Comparison of ENCODE assay signal across 19 cellular contexts in genomic region chr2:108905906-108906305, GRCh38.
A peak's percentile ranks its signal among the peaks of the same experiment; 100 is the strongest.
DNase-seq lines count a peak whose midpoint lies in the region; ATAC-seq and TF ChIP-seq lines count a peak whose summit lies in the region.
"Had no signal": no experiment of that assay in that cellular context is flagged by ENCODE, and none has a peak within 500 bp of the region (broad histone marks: within the 10 kb centered on the region; RNA-seq: fewer than 3 reads in every experiment).

No MANE protein-coding gene starts in this region.

- H3K4me1 Mint-ChIP-seq in type B pancreatic cell (ENCODE audit: unreplicated experiment) = no peaks in the 10 kb centered on the region
- H3K4me1 Mint-ChIP-seq: CD14-positive monocyte had no signal

- no peak for TF ChIP-seq CTCF in SK-N-SH (IDR thresholded peaks at IDR 0.05)
- TF ChIP-seq CTCF in GM13976 (IDR thresholded peaks at IDR 0.05; ENCODE audit: borderline replicate concordance, control extremely low read depth, extremely low read depth, insufficient read depth, missing control alignments) = no peak
- no peak for TF ChIP-seq CTCF in type B pancreatic cell (conservative IDR thresholded peaks at IDR 0.05)

- H3K36me3 ChIP-seq in SK-N-SH (replicated peaks in 1 of 2; ENCODE audit: control insufficient read depth in 1 of 2, insufficient read depth in 2 of 2, low read length in 1 of 2) (no peaks in the 10 kb centered on the region), trophoblast cell (ENCODE audit: control insufficient read depth in 1 of 2, insufficient read depth in 2 of 2, low read length in 2 of 2) (no peaks in the 10 kb centered on the region)

- H2AFZ ChIP-seq in SK-N-SH (ENCODE audit: low read depth) (no peak overlapping the region), trophoblast cell (ENCODE audit: insufficient read depth, low read length, poor library complexity) (no peak overlapping the region)
- H2AFZ ChIP-seq: GM23248 had no signal

- H3K27me3 ChIP-seq in SK-N-SH (ENCODE audit: insufficient read depth) (no peaks in the 10 kb centered on the region; the same call in 1 of the 2 replicates), trophoblast cell (ENCODE audit: insufficient read depth, low read length) (no peaks in the 10 kb centered on the region)

- no peak overlapping the region for H2BK5ac ChIP-seq in trophoblast cell (ENCODE audit: low read depth, low read length, poor library complexity)

- no peak overlapping the region for H3K18ac ChIP-seq in trophoblast cell (ENCODE audit: low read length)

- H3K4me1 ChIP-seq in SK-N-SH (ENCODE audit: control insufficient read depth in 1 of 2, insufficient read depth in 2 of 2, low read depth in 1 of 2, low read length in 1 of 2) (no peaks in the 10 kb centered on the region; a peak in 1 of 4 replicates), trophoblast cell (ENCODE audit: control insufficient read depth in 1 of 2, insufficient read depth in 2 of 2, low read length in 2 of 2) (no peaks in the 10 kb centered on the region)

- H4K20me1 ChIP-seq in SK-N-SH (ENCODE audit: insufficient read depth) = no peaks in the 10 kb centered on the region

- H3K79me1 ChIP-seq in trophoblast cell (ENCODE audit: low read length) = no peaks in the 10 kb centered on the region

- no peak overlapping the region for H2AK5ac ChIP-seq in trophoblast cell (ENCODE audit: low read length)

- H3K27ac ChIP-seq in SK-N-SH (ENCODE audit: low read depth in 2 of 2, low read length in 1 of 2) (no peak overlapping the region), trophoblast cell (ENCODE audit: low read depth, low read length) (no peak overlapping the region)
- H3K27ac ChIP-seq: 22Rv1, GM23248 had no signal

- POLR2A ChIA-PET in SK-N-SH (lab: Yijun Ruan, JAX) = no interaction called here

- H3K4me2 ChIP-seq in SK-N-SH (no peak overlapping the region), trophoblast cell (ENCODE audit: low read length) (no peak overlapping the region)

- H4K8ac ChIP-seq in trophoblast cell (ENCODE audit: low read depth, low read length) = no peak overlapping the region

- H3K9me3 ChIP-seq in SK-N-SH (no peaks in the 10 kb centered on the region), trophoblast cell (ENCODE audit: insufficient read depth, low read depth, low read length) (no peaks in the 10 kb centered on the region)

- peaks cover under 1% of the 10 kb centered on the region for H3K36me3 Mint-ChIP-seq in type B pancreatic cell
- H3K36me3 Mint-ChIP-seq: CD14-positive monocyte had no signal

- no peak overlapping the region for H2BK120ac ChIP-seq in trophoblast cell (ENCODE audit: insufficient read depth, low read length, poor library complexity)

- H3K4me3 ChIP-seq in SK-N-SH (ENCODE audit: low read depth in 2 of 2, low read length in 1 of 2) (no peak overlapping the region), trophoblast cell (ENCODE audit: low read depth, low read length) (no peak overlapping the region)
- H3K4me3 ChIP-seq: GM23248 had no signal

- no peaks in the 10 kb centered on the region for H3K9me3 Mint-ChIP-seq in type B pancreatic cell

- no peak for TF ChIP-seq RAD21 in SK-N-SH (IDR thresholded peaks at IDR 0.05; ENCODE audit: low read length)

- H3K27me3 Mint-ChIP-seq in type B pancreatic cell = no peaks in the 10 kb centered on the region

- H3K14ac ChIP-seq in trophoblast cell (ENCODE audit: low read length) = no peak overlapping the region

- 70% methylated on average over 13 of the region's 13 CpGs for WGBS in SK-N-SH (ENCODE audit: low lambda C conversion rate)
- WGBS in trophoblast cell (ENCODE audit: extremely low coverage, insufficient coverage, insufficient read length) = no CpG with 5 or more reads among the region's 13 CpGs

- no peak for TF ChIP-seq EP300 in SK-N-SH (IDR thresholded peaks at IDR 0.05; ENCODE audit: borderline replicate concordance in 1 of 2, low read depth in 1 of 2, low read length in 1 of 2)

- H4K91ac ChIP-seq in trophoblast cell (ENCODE audit: low read depth, low read length) = no peak overlapping the region

- DNase-seq in SK-N-SH (peak; percentile 9), GM13976 (ENCODE audit: low spot score) (peak; percentile 13), islet precursor cell (peak; percentile 33), type B pancreatic cell (ENCODE audit: extremely low spot score, unreplicated experiment) (peak; percentile 47), trophoblast cell (no peak), mucosa of gallbladder (ENCODE audit: low spot score) (no peak)
- DNase-seq: AML-193, DMS79 treated with DMSO at 0.1 percent for 48 hours, GM23248, KBM-7, NCI-H1105 treated with DMSO at 0.1 percent for 48 hours, NCI-H1694 treated with DMSO at 0.1 percent for 48 hours, NCI-H510A treated with DMSO at 0.1 percent for 48 hours, NCI-H82, OCI-M1 had no signal

- H3K4ac ChIP-seq in trophoblast cell (ENCODE audit: low read depth, low read length) = no peak overlapping the region

- CTCF ChIA-PET in SK-N-SH (lab: Yijun Ruan, JAX) = interaction anchor here (1.2 kb wide), 2 partner anchors 9 to 23 kb away, joined by 3 read pairs; no protein-coding TSS in a partner anchor

- H3K9ac ChIP-seq in SK-N-SH (no peak overlapping the region), trophoblast cell (ENCODE audit: low read length) (no peak overlapping the region)
- H3K9ac ChIP-seq: GM23248 had no signal

- no peaks in the 10 kb centered on the region for H3K9me2 ChIP-seq in SK-N-SH

- no peaks in the 10 kb centered on the region for H3F3A ChIP-seq in SK-N-SH (replicated peaks; ENCODE audit: insufficient read depth)

- no peak overlapping the region for H4K12ac ChIP-seq in trophoblast cell (ENCODE audit: low read depth, low read length)

- in situ Hi-C loops in GM13976 (cut with MboI; ENCODE audit: low sequenced_read_pairs, unreplicated experiment) = no loop called here

- H3K27ac Mint-ChIP-seq in type B pancreatic cell = no peak overlapping the region
- H3K27ac Mint-ChIP-seq: CD14-positive monocyte had no signal

- no peaks in the 10 kb centered on the region for H3K79me2 ChIP-seq in SK-N-SH (ENCODE audit: insufficient read depth)
- no peaks in the 10 kb centered on the region for H3K79me2 ChIP-seq in trophoblast cell (ENCODE audit: control insufficient read depth, insufficient read depth, low read length, poor library complexity)

- H3K4me3 Mint-ChIP-seq in type B pancreatic cell = no peak overlapping the region
- H3K4me3 Mint-ChIP-seq: CD14-positive monocyte had no signal

- H3K23ac ChIP-seq in trophoblast cell (ENCODE audit: low read length) = no peak overlapping the region

- ATAC-seq in SK-N-SH treated with all-trans-retinoic acid at 6 μM for 48 hours (no peak), GM19395 (IDR thresholded peaks at IDR 0.05; ENCODE audit: unreplicated experiment) (no peak)

- no peak overlapping the region for H2BK12ac ChIP-seq in trophoblast cell (ENCODE audit: low read length)

TF ChIP-seq in SK-N-SH, 30 proteins besides CTCF, POLR2A, EP300 and RAD21 (continues in another document):
- TF ChIP-seq RFX5 (IDR thresholded peaks at IDR 0.05; ENCODE audit: low read length) = no peak
- TF ChIP-seq ZBTB33 (IDR thresholded peaks at IDR 0.05; ENCODE audit: borderline replicate concordance, low read depth) = no peak
- no peak for TF ChIP-seq GATA2 (CRISPR knock-in tag; IDR thresholded peaks at IDR 0.05)

TF ChIP-seq in SK-N-SH treated with all-trans-retinoic acid at 6 μM for 48 hours, 23 proteins besides CTCF, POLR2A, EP300 and RAD21 (continues in another document):
- TF ChIP-seq ZFP30 (CRISPR knock-in tag; IDR thresholded peaks at IDR 0.05) (no peak), CREB5 (CRISPR knock-in tag; IDR thresholded peaks at IDR 0.05; ENCODE audit: low read depth) (no peak), RARB (CRISPR knock-in tag; IDR thresholded peaks at IDR 0.05) (no peak), ESRRG (CRISPR knock-in tag; IDR thresholded peaks at IDR 0.05) (no peak), PPARA (CRISPR knock-in tag; IDR thresholded peaks at IDR 0.05; ENCODE audit: borderline replicate concordance) (no peak), CSDC2 (CRISPR knock-in tag; IDR thresholded peaks at IDR 0.05) (no peak), PATZ1 (CRISPR knock-in tag; IDR thresholded peaks at IDR 0.05; ENCODE audit: borderline replicate concordance) (no peak), ISL1 (CRISPR knock-in tag; IDR thresholded peaks at IDR 0.05) (no peak)
- TF ChIP-seq, protein P1, sequence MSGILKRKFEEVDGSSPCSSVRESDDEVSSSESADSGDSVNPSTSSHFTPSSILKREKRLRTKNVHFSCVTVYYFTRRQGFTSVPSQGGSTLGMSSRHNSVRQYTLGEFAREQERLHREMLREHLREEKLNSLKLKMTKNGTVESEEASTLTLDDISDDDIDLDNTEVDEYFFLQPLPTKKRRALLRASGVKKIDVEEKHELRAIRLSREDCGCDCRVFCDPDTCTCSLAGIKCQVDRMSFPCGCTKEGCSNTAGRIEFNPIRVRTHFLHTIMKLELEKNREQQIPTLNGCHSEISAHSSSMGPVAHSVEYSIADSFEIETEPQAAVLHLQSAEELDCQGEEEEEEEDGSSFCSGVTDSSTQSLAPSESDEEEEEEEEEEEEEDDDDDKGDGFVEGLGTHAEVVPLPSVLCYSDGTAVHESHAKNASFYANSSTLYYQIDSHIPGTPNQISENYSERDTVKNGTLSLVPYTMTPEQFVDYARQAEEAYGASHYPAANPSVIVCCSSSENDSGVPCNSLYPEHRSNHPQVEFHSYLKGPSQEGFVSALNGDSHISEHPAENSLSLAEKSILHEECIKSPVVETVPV (CRISPR knock-in tag; IDR thresholded peaks at IDR 0.05) = no peak

Comparison
In these comparisons a context has a peak if more than half of its experiments do, and no peak if none do; other contexts are left out.
1. DNase-seq: peak in SK-N-SH (single experiment), GM13976 (single experiment), islet precursor cell (single experiment) and type B pancreatic cell (single experiment); none in trophoblast cell (0 of 2) and mucosa of gallbladder (single experiment).